In genomic region chr1:221961532-221962292, GRCh38 we compare ENCODE assay signal across 8 cellular contexts.
DNase-seq lines count a peak whose midpoint lies in the region; ATAC-seq and TF ChIP-seq lines count a peak whose summit lies in the region.

No MANE protein-coding gene starts in this region.

- no peak overlapping the region for H3K27ac Mint-ChIP-seq in activated naive CD8-positive, alpha-beta T cell treated with anti-CD3 and anti-CD28 coated beads, Interleukin-2, amount 10 ng/mL, durations not matched to agents 7 days and 5 days

- H3K4me1 ChIP-seq in OCI-LY3 (ENCODE audit: low read length) (peaks cover 48% of the 10 kb centered on the region), HAP-1 (no peaks in the 10 kb centered on the region), tibial nerve (peaks cover 0 to 6% (median 0%) of the 10 kb centered on the region in 4 donors)

- H3K36me3 Mint-ChIP-seq in activated naive CD8-positive, alpha-beta T cell treated with anti-CD3 and anti-CD28 coated beads, Interleukin-2, amount 10 ng/mL, durations not matched to agents 7 days and 5 days = no peaks in the 10 kb centered on the region

- no peaks in the 10 kb centered on the region for H4K20me1 ChIP-seq in OCI-LY3 (ENCODE audit: insufficient read depth, low read length)

- peaks cover 22% of the 10 kb centered on the region for H3K4me1 Mint-ChIP-seq in activated naive CD8-positive, alpha-beta T cell treated with anti-CD3 and anti-CD28 coated beads, Interleukin-2, amount 10 ng/mL, durations not matched to agents 7 days and 5 days

- TF ChIP-seq CTCF in OCI-LY3 (IDR thresholded peaks at IDR 0.05; ENCODE audit: low read depth, low read length) (no peak), tibial nerve (IDR thresholded peaks at IDR 0.05) (no peak)

- H3K4me3 ChIP-seq in OCI-LY3 (ENCODE audit: low read length) (no peak overlapping the region), HAP-1 (no peak overlapping the region), tibial nerve (no peak overlapping the region)

- WGBS in tibial nerve, 2 donors = 58 to 60% methylated on average over 5 of the region's 5 CpGs

- POLR2A ChIA-PET in activated naive CD8-positive, alpha-beta T cell treated with anti-CD3 and anti-CD28 coated beads, Interleukin-2, amount 10 ng/mL, durations not matched to agents 7 days and 5 days (lab: Charles Lee) = interaction anchor here (1.2 to 1.4 kb wide), 2 partner anchors 218 to 220 kb away, joined by 3 to 8 read pairs; partner anchors contain the start of gene DUSP10

- H3K4me2 ChIP-seq in OCI-LY3 (ENCODE audit: low read length) = peak overlapping the region; percentile 60

- peaks cover 5% of the 10 kb centered on the region for H3K36me3 ChIP-seq in OCI-LY3 (replicated peaks; ENCODE audit: low read depth, low read length)
- no peaks in the 10 kb centered on the region for H3K36me3 ChIP-seq in HAP-1 (replicated peaks)
- H3K36me3 ChIP-seq in tibial nerve = no peaks in the 10 kb centered on the region

- no peak for TF ChIP-seq EP300 in tibial nerve (IDR thresholded peaks at IDR 0.05)

- H2AFZ ChIP-seq in OCI-LY3 (ENCODE audit: low read depth, low read length) = peak overlapping the region; percentile 76

- H3K9ac ChIP-seq in OCI-LY3 (ENCODE audit: low read length) = peak overlapping the region; percentile 32

- peak; percentile 63 for DNase-seq in activated naive CD8-positive, alpha-beta T cell treated with anti-CD3 and anti-CD28 coated beads, Interleukin-2, amount 10 ng/mL, durations not matched to agents 7 days and 5 days
- DNase-seq in pons (ENCODE audit: low spot score) = peak; percentile 24
- no peak for DNase-seq in HAP-1 (ENCODE audit: low spot score in 2 of 2)
- DNase-seq in tibial nerve (ENCODE audit: low spot score in 2 of 2) = no peak
- DNase-seq in SIG-M5 (lab: John Stamatoyannopoulos, UW) = no peak

- peak overlapping the region; percentile 16 for H3K27ac ChIP-seq in OCI-LY3 (ENCODE audit: low read length)
- no peak overlapping the region for H3K27ac ChIP-seq in tibial nerve

- H3K27me3 Mint-ChIP-seq in activated naive CD8-positive, alpha-beta T cell treated with anti-CD3 and anti-CD28 coated beads, Interleukin-2, amount 10 ng/mL, durations not matched to agents 7 days and 5 days = no peaks in the 10 kb centered on the region

- H3K4me3 Mint-ChIP-seq in activated naive CD8-positive, alpha-beta T cell treated with anti-CD3 and anti-CD28 coated beads, Interleukin-2, amount 10 ng/mL, durations not matched to agents 7 days and 5 days = peak overlapping the region; percentile 52

- no peak for TF ChIP-seq POLR2A in tibial nerve (IDR thresholded peaks at IDR 0.05)

- in situ Hi-C loops in HAP-1 (cut with MboI; ENCODE audit: low sequenced_read_pairs) = no loop called here

- H3K27me3 ChIP-seq in OCI-LY3 (ENCODE audit: low read depth, low read length) (no peaks in the 10 kb centered on the region), HAP-1 (ENCODE audit: low read depth) (no peaks in the 10 kb centered on the region), tibial nerve (no peaks in the 10 kb centered on the region)

- ATAC-seq in GM18870 (IDR thresholded peaks at IDR 0.05; ENCODE audit: unreplicated experiment) (peak; percentile 92), HG02943 (IDR thresholded peaks at IDR 0.05; ENCODE audit: low read depth, unreplicated experiment) (peak; percentile 91)
- ATAC-seq in activated naive CD8-positive, alpha-beta T cell treated with anti-CD3 and anti-CD28 coated beads, Interleukin-2, amount 10 ng/mL, durations not matched to agents 7 days and 5 days (ENCODE audit: low read depth) = peak; percentile 94

- no peaks in the 10 kb centered on the region for H3K79me2 ChIP-seq in OCI-LY3 (ENCODE audit: low read length)

- H3K9me3 ChIP-seq in OCI-LY3 (ENCODE audit: insufficient read depth, low read length) = no peaks in the 10 kb centered on the region
- H3K9me3 ChIP-seq in HAP-1 = no peaks in the 10 kb centered on the region
- H3K9me3 ChIP-seq in tibial nerve = peaks cover 0 to under 1% (median 0%) of the 10 kb centered on the region in 4 donors

- no peaks in the 10 kb centered on the region for H3K9me3 Mint-ChIP-seq in activated naive CD8-positive, alpha-beta T cell treated with anti-CD3 and anti-CD28 coated beads, Interleukin-2, amount 10 ng/mL, durations not matched to agents 7 days and 5 days

Comparison
In these comparisons a context has a peak if more than half of its experiments do, and no peak if none do; other contexts are left out.
1. DNase-seq: peak in activated naive CD8-positive, alpha-beta T cell treated with anti-CD3 and anti-CD28 coated beads, Interleukin-2, amount 10 ng/mL, durations not matched to agents 7 days and 5 days (single experiment) and pons (single experiment); none in HAP-1 (0 of 2), tibial nerve (0 of 2) and SIG-M5 (single experiment).
2. Peak in every context shown above with its lines, with median percentiles within 50 percentile points of each other: ATAC-seq.